In genomic region chr10:50992356-50992866, GRCh38 we compare ENCODE assay signal across 10 cellular contexts.
DNase-seq lines count a peak whose midpoint lies in the region; ATAC-seq and TF ChIP-seq lines count a peak whose summit lies in the region.
"Had no signal": no experiment of that assay in that cellular context is flagged by ENCODE, and none has a peak within 500 bp of the region (broad histone marks: within the 10 kb centered on the region; RNA-seq: fewer than 3 reads in every experiment).

No MANE protein-coding gene starts in this region.

- peak overlapping the region; percentile 79 to 86 for H3K27ac ChIP-seq in mucosa of rectum (ENCODE audit: low read depth in 2 of 2, low read length in 2 of 2)

- H3K4me3 Mint-ChIP-seq in activated T-cell treated with anti-CD3 and anti-CD28 coated beads, Interleukin-2, amount 50 U/mL, for 24 hours: peak overlapping the region; percentile 36
- peak overlapping the region; percentile 85 for H3K4me3 Mint-ChIP-seq in type B pancreatic cell

- TF ChIP-seq CTCF in type B pancreatic cell (conservative IDR thresholded peaks at IDR 0.05) (no peak), GM13977 (IDR thresholded peaks at IDR 0.05; ENCODE audit: extremely low read depth, insufficient read depth, missing control alignments) (no peak)

- H3K36me3 ChIP-seq in mucosa of rectum (ENCODE audit: control insufficient read depth in 2 of 2, insufficient read depth in 2 of 2, low read length in 2 of 2): no peaks in the 10 kb centered on the region

- ATAC-seq in HG03460 (IDR thresholded peaks at IDR 0.05; ENCODE audit: unreplicated experiment): no peak

- peak overlapping the region; percentile 84 to 85 for H3K4me3 ChIP-seq in mucosa of rectum (ENCODE audit: low read length in 2 of 2)

- DNase-seq in activated T-cell treated with anti-CD3 and anti-CD28 coated beads, Interleukin-2, amount 50 U/mL, for 24 hours: no peak
- no peak for DNase-seq in activated T-cell treated with anti-CD3 and anti-CD28 coated beads, Interleukin-2, amount 50 U/mL, for 1 hour
- DNase-seq in fibroblast of peridontal ligament (ENCODE audit: extremely low read depth) (peak; percentile 31), type B pancreatic cell (ENCODE audit: extremely low spot score, unreplicated experiment) (no peak), GM13977 (ENCODE audit: low spot score) (no peak), SHP77 treated with DMSO at 0.1 percent for 48 hours (lab: John Stamatoyannopoulos, UW) (no peak)
- DNase-seq: NCI-H510A had no signal

- peaks cover 9% of the 10 kb centered on the region for H3K4me1 Mint-ChIP-seq in activated T-cell treated with anti-CD3 and anti-CD28 coated beads, Interleukin-2, amount 50 U/mL, for 24 hours (ENCODE audit: low read depth)
- peaks cover 27% of the 10 kb centered on the region for H3K4me1 Mint-ChIP-seq in type B pancreatic cell (ENCODE audit: unreplicated experiment)

- in situ Hi-C loops in GM13977 (cut with MboI; ENCODE audit: low pct_unique_long_range_greater_than_20kb, low sequenced_read_pairs, unreplicated experiment): no loop called here

- no peak overlapping the region for H3K27ac Mint-ChIP-seq in activated T-cell treated with anti-CD3 and anti-CD28 coated beads, Interleukin-2, amount 50 U/mL, for 24 hours
- H3K27ac Mint-ChIP-seq in type B pancreatic cell: peak overlapping the region; percentile 80
- H3K27ac Mint-ChIP-seq: stimulated activated naive CD8-positive, alpha-beta T cell treated with anti-CD3 and anti-CD28 coated beads, Interleukin-15, Interleukin-2, amounts not matched to agents 100 ng/mL and 50 ng/mL, for 24 hours had no signal

- no peaks in the 10 kb centered on the region for H3K27me3 ChIP-seq in mucosa of rectum (ENCODE audit: control insufficient read depth in 2 of 2, insufficient read depth in 2 of 2, low read length in 2 of 2)

- peak overlapping the region; percentile 69 to 79 for H3K9ac ChIP-seq in mucosa of rectum (ENCODE audit: low read depth in 1 of 2, low read length in 2 of 2)

- H3K36me3 Mint-ChIP-seq in activated T-cell treated with anti-CD3 and anti-CD28 coated beads, Interleukin-2, amount 50 U/mL, for 24 hours (ENCODE audit: low read depth): no peaks in the 10 kb centered on the region
- H3K36me3 Mint-ChIP-seq in type B pancreatic cell: no peaks in the 10 kb centered on the region

- peaks cover 71% of the 10 kb centered on the region for H3K27me3 Mint-ChIP-seq in activated T-cell treated with anti-CD3 and anti-CD28 coated beads, Interleukin-2, amount 50 U/mL, for 24 hours
- H3K27me3 Mint-ChIP-seq in type B pancreatic cell: peaks cover 21% of the 10 kb centered on the region

- peaks cover 17 to 35% of the 10 kb centered on the region in 2 donors for H3K4me1 ChIP-seq in mucosa of rectum (ENCODE audit: control insufficient read depth in 2 of 2, insufficient read depth in 2 of 2, low read length in 2 of 2)

- no peaks in the 10 kb centered on the region for H3K9me3 ChIP-seq in mucosa of rectum (ENCODE audit: control insufficient read depth in 2 of 2, low read length in 2 of 2)

- H3K9me3 Mint-ChIP-seq in activated T-cell treated with anti-CD3 and anti-CD28 coated beads, Interleukin-2, amount 50 U/mL, for 24 hours: no peaks in the 10 kb centered on the region
- no peaks in the 10 kb centered on the region for H3K9me3 Mint-ChIP-seq in type B pancreatic cell
- H3K9me3 Mint-ChIP-seq: stimulated activated naive CD8-positive, alpha-beta T cell treated with anti-CD3 and anti-CD28 coated beads, Interleukin-15, Interleukin-2, amounts not matched to agents 100 ng/mL and 50 ng/mL, for 24 hours had no signal
